17 cellular contexts compared by ENCODE assay signal in genomic region chr10:71039551-71039950, GRCh38.
"Had no signal": no experiment of that assay in that cellular context is flagged by ENCODE, and none has a peak within 500 bp of the region (broad histone marks: within the 10 kb centered on the region; RNA-seq: fewer than 3 reads in every experiment).

No MANE protein-coding gene starts in this region.

- H3K27ac ChIP-seq: ascending aorta, breast epithelium, tibial nerve, uterus had no signal

- H3K27me3 ChIP-seq: ascending aorta, breast epithelium, tibial nerve, uterus had no signal

- H3K36me3 ChIP-seq: ascending aorta, breast epithelium, tibial nerve, uterus had no signal

- H3K4me1 ChIP-seq: ascending aorta, breast epithelium, tibial nerve, uterus had no signal

- H3K4me3 ChIP-seq: ascending aorta, breast epithelium, lung, tibial nerve, uterus had no signal

- ATAC-seq: natural killer cell treated with Interleukin-12 subunit alpha and Interleukin-12 subunit beta and Interleukin-15 and Interleukin-18, amount 100 ng/mL, for 72 hours; stimulated activated naive CD8-positive, alpha-beta T cell treated with anti-CD3 and anti-CD28 coated beads, Interleukin-15, Interleukin-2, amounts not matched to agents 100 U/mL and 50 U/mL, for 24 hours had no signal

- DNase-seq: activated B cell treated with CpG ODN at 0.5 μM for 24 hours; activated CD4-positive, alpha-beta memory T cell treated with anti-CD3 and anti-CD28 coated beads for 36 hours; activated CD4-positive, alpha-beta T cell treated with anti-CD3 and anti-CD28 coated beads for 4 hours; activated naive CD4-positive, alpha-beta T cell treated with anti-CD3 and anti-CD28 coated beads, Interleukin-2, amount 50 U/mL, for 16 hours; activated T-cell treated with anti-CD3 and anti-CD28 coated beads for 4 hours; cerebellar nuclear complex; cortex of kidney; nucleus accumbens; retina; stimulated activated CD4-positive, alpha-beta T cell treated with anti-CD3 and anti-CD28 coated beads, Interleukin-2, amount 100 ng/mL, for 24 hours; stimulated activated naive CD8-positive, alpha-beta T cell treated with anti-CD3 and anti-CD28 coated beads, Interleukin-15, Interleukin-2, amounts not matched to agents 100 U/mL and 50 U/mL, for 24 hours; uterus had no signal

- H3K9me3 ChIP-seq: ascending aorta, breast epithelium, tibial nerve, uterus had no signal
